Comparison of ENCODE assay signal across 34 cellular contexts in genomic region chr16:30025574-30025973, GRCh38. TPM values are rescaled to one million over a fixed set of nuclear protein-coding genes. Genes with fewer than 3 reads are reported as not detected.
"Had no signal": no experiment of that assay in that cellular context is flagged by ENCODE, and none has a peak within 500 bp of the region (broad histone marks: within the 10 kb centered on the region; RNA-seq: fewer than 3 reads in every experiment).

No MANE protein-coding gene starts in this region.

- FAIRE-seq: RCC 7860 had no signal

- H3K9ac ChIP-seq: KMS-11, SK-N-SH had no signal

- H3K36me3 ChIP-seq: SJSA1 had no signal

- H2AFZ ChIP-seq: PC-9 had no signal

- H3K4me2 ChIP-seq: KMS-11, PC-9, SK-N-SH had no signal

- H3K27ac ChIP-seq: KMS-11, PC-9, SJSA1 had no signal

- H3K4me3 ChIP-seq: PC-9, SJSA1 had no signal

- H3K9me3 ChIP-seq: SJSA1, SK-N-SH had no signal

- ATAC-seq: Panc1 had no signal

- DNase-seq: Karpas-422, KBM-7, MM.1S, MV-4-11, NCI-H1092, NCI-H1105, NCI-H1417 treated with DMSO at 0.1 percent for 48 hours, NCI-H1436 treated with DMSO at 0.1 percent for 48 hours, NCI-H1694 treated with DMSO at 0.1 percent for 48 hours, NCI-H187 treated with DMSO at 0.1 percent for 48 hours, NCI-H2029, NCI-H2081, NCI-H2171 treated with DMSO at 0.1 percent for 48 hours, NCI-H2227 treated with DMSO at 0.1 percent for 48 hours, NCI-H345, NCI-H446, NCI-H510A treated with DMSO at 0.1 percent for 48 hours, NCI-H524 treated with DMSO at 0.1 percent for 48 hours, NCI-H526 treated with DMSO at 0.1 percent for 48 hours, NCI-H774, PC-9, Right ventricle myocardium superior, SHP77 treated with DMSO at 0.1 percent for 48 hours, SK-N-SH, SW 1271 had no signal

RNA-seq across cellular contexts. Expression of gene C16orf92, which starts 2.6 kb away (rescaled TPM):
- total RNA-seq: LHCN-M2, MCF 10A, NCI-H460, OCI-LY7, PC-9, Right ventricle myocardium superior, RPMI7951, SJSA1 had no signal
- polyA plus RNA-seq: SK-N-SH had no signal

RNA-seq across cellular contexts. Expression of gene TLCD3B, which starts 5.5 kb away (rescaled TPM):
- total RNA-seq: LHCN-M2, Right ventricle myocardium superior had no signal

RNA-seq across cellular contexts. Expression of gene DOC2A, which starts 14.7 kb away (rescaled TPM):
- total RNA-seq: LHCN-M2, RPMI7951, SJSA1 had no signal
